Comparison of ENCODE assay signal across 22 cellular contexts in genomic region chr10:78806805-78807221, GRCh38.
A peak's percentile ranks its signal among the peaks of the same experiment; 100 is the strongest.
DNase-seq lines count a peak whose midpoint lies in the region; ATAC-seq and TF ChIP-seq lines count a peak whose summit lies in the region.
"Had no signal": no experiment of that assay in that cellular context is flagged by ENCODE, and none has a peak within 500 bp of the region (broad histone marks: within the 10 kb centered on the region; RNA-seq: fewer than 3 reads in every experiment).

No MANE protein-coding gene starts in this region.

- H3K4me1 ChIP-seq in HEK293 (ENCODE audit: control insufficient read depth, insufficient read depth, low read length) (peaks cover 7% of the 10 kb centered on the region; the same call in 1 of the 2 replicates), lower lobe of right lung (peaks cover 38% of the 10 kb centered on the region), uterus (peaks cover 12 to 27% of the 10 kb centered on the region in 2 donors)
- H3K4me1 ChIP-seq: foreskin keratinocyte had no signal

- ATAC-seq in activated T-helper 17 cell treated with anti-CD3 and anti-CD28 coated beads, Interleukin-2, amount 50 U/mL, for 72 hours (replicated peaks): no peak
- no peak for ATAC-seq in lower lobe of right lung
- no peak for ATAC-seq in activated naive CD8-positive, alpha-beta T cell treated with anti-CD3 and anti-CD28 coated beads, Interleukin-2, amount 50 U/mL, for 24 hours
- ATAC-seq: foreskin keratinocyte had no signal

- H3K4me3 ChIP-seq in HEK293 (ENCODE audit: low read depth, low read length) (no peak overlapping the region), lower lobe of right lung (no peak overlapping the region), uterus (no peak overlapping the region)
- H3K4me3 ChIP-seq: dorsolateral prefrontal cortex, testis had no signal

- TF ChIP-seq CTCF in HEK293 (tag by site-specific recombination; IDR thresholded peaks at IDR 0.05) (no peak), lower lobe of right lung (IDR thresholded peaks at IDR 0.05) (no peak), uterus (IDR thresholded peaks at IDR 0.05) (no peak)

- H3K36me3 Mint-ChIP-seq in activated T-helper 17 cell treated with anti-CD3 and anti-CD28 coated beads, Interleukin-2, amount 50 U/mL, for 72 hours (ENCODE audit: low read depth): no peaks in the 10 kb centered on the region
- no peaks in the 10 kb centered on the region for H3K36me3 Mint-ChIP-seq in activated naive CD8-positive, alpha-beta T cell treated with anti-CD3 and anti-CD28 coated beads, Interleukin-2, amount 50 U/mL, for 24 hours (ENCODE audit: low read depth)

- DNase-seq in lower lobe of right lung (no peak), uterus (peak in 1 of 2 donors; percentile 29), HPDE6-E6E7 (ENCODE audit: extremely low spot score) (no peak), NCI-H748 treated with DMSO at 0.1 percent for 48 hours (lab: John Stamatoyannopoulos, UW) (no peak)
- DNase-seq in activated naive CD8-positive, alpha-beta T cell treated with anti-CD3 and anti-CD28 coated beads, Interleukin-2, amount 50 U/mL, for 24 hours: no peak
- DNase-seq: activated CD4-positive, alpha-beta T cell treated with anti-CD3 and anti-CD28 coated beads for 4 hours; activated effector memory CD4-positive, alpha-beta T cell treated with Interleukin-2 at 50 U/mL for 16 hours; central memory CD4-positive, alpha-beta T cell; DND-41; dorsolateral prefrontal cortex; H7; midbrain; MM.1S; NCI-H1436; NCI-H526 treated with DMSO at 0.1 percent for 48 hours; SHP77 treated with DMSO at 0.1 percent for 48 hours; T-helper 1 cell; testis had no signal

- no peak overlapping the region for H3K4me3 Mint-ChIP-seq in activated T-helper 17 cell treated with anti-CD3 and anti-CD28 coated beads, Interleukin-2, amount 50 U/mL, for 72 hours
- H3K4me3 Mint-ChIP-seq in activated naive CD8-positive, alpha-beta T cell treated with anti-CD3 and anti-CD28 coated beads, Interleukin-2, amount 50 U/mL, for 24 hours: no peak overlapping the region

- H3K27me3 Mint-ChIP-seq in activated T-helper 17 cell treated with anti-CD3 and anti-CD28 coated beads, Interleukin-2, amount 50 U/mL, for 72 hours: peaks cover under 1% of the 10 kb centered on the region
- peaks cover 3% of the 10 kb centered on the region for H3K27me3 Mint-ChIP-seq in activated naive CD8-positive, alpha-beta T cell treated with anti-CD3 and anti-CD28 coated beads, Interleukin-2, amount 50 U/mL, for 24 hours

- intact Hi-C loops in lower lobe of right lung (cut with DNase I) (no loop called here), uterus (cut with DNase I; ENCODE audit: low total_unique reads) (no loop called here)

- CTCF ChIA-PET in HEK293 (lab: Yijun Ruan, JAX): interaction anchor here (0.7 kb wide), 1 partner anchor 226 kb away, joined by 4 read pairs; no protein-coding TSS in a partner anchor

- H3K9me3 Mint-ChIP-seq in activated T-helper 17 cell treated with anti-CD3 and anti-CD28 coated beads, Interleukin-2, amount 50 U/mL, for 72 hours: no peaks in the 10 kb centered on the region
- no peaks in the 10 kb centered on the region for H3K9me3 Mint-ChIP-seq in activated naive CD8-positive, alpha-beta T cell treated with anti-CD3 and anti-CD28 coated beads, Interleukin-2, amount 50 U/mL, for 24 hours

- H3K36me3 ChIP-seq in HEK293 (ENCODE audit: control insufficient read depth in 2 of 2, insufficient read depth in 1 of 2, low read length in 2 of 2) (no peaks in the 10 kb centered on the region), lower lobe of right lung (no peaks in the 10 kb centered on the region), uterus (no peaks in the 10 kb centered on the region)

- H3K27me3 ChIP-seq in lower lobe of right lung (ENCODE audit: low read depth): no peaks in the 10 kb centered on the region
- H3K27me3 ChIP-seq in uterus: no peaks in the 10 kb centered on the region
- H3K27me3 ChIP-seq: dorsolateral prefrontal cortex, testis had no signal

- H3K27ac Mint-ChIP-seq in activated T-helper 17 cell treated with anti-CD3 and anti-CD28 coated beads, Interleukin-2, amount 50 U/mL, for 72 hours: peak overlapping the region; percentile 12
- no peak overlapping the region for H3K27ac Mint-ChIP-seq in activated naive CD8-positive, alpha-beta T cell treated with anti-CD3 and anti-CD28 coated beads, Interleukin-2, amount 50 U/mL, for 24 hours

- no peak overlapping the region for H3K27ac ChIP-seq in HEK293 (ENCODE audit: extremely low read depth, low read depth, low read length)
- H3K27ac ChIP-seq in lower lobe of right lung: peak overlapping the region; percentile 2
- peak overlapping the region; percentile 87 to 88 for H3K27ac ChIP-seq in uterus
- H3K27ac ChIP-seq: dorsolateral prefrontal cortex, epithelial cell of prostate, foreskin keratinocyte had no signal

- H3K4me1 Mint-ChIP-seq in activated T-helper 17 cell treated with anti-CD3 and anti-CD28 coated beads, Interleukin-2, amount 50 U/mL, for 72 hours: no peaks in the 10 kb centered on the region
- H3K4me1 Mint-ChIP-seq in activated naive CD8-positive, alpha-beta T cell treated with anti-CD3 and anti-CD28 coated beads, Interleukin-2, amount 50 U/mL, for 24 hours: no peaks in the 10 kb centered on the region

- H3K9me3 ChIP-seq in HEK293 (ENCODE audit: control insufficient read depth, insufficient read depth, low read depth, low read length) (no peaks in the 10 kb centered on the region), lower lobe of right lung (no peaks in the 10 kb centered on the region), uterus (no peaks in the 10 kb centered on the region)
- H3K9me3 ChIP-seq: testis had no signal

- POLR2A ChIA-PET in HEK293 (lab: Yijun Ruan, JAX): no interaction called here

- TF ChIP-seq POLR2A in uterus (IDR thresholded peaks at IDR 0.05): no peak

TF ChIP-seq in HEK293, 187 proteins besides CTCF, POLR2A, EP300 and RAD21:
- TF ChIP-seq EGR2 (tag by site-specific recombination; IDR thresholded peaks at IDR 0.05; ENCODE audit: low read depth): peak; percentile 50; the same call in 1 of the 2 replicates
- no peak for TF ChIP-seq ZNF157 (tag by site-specific recombination; IDR thresholded peaks at IDR 0.05)
- TF ChIP-seq ZFHX2 (tag by site-specific recombination; conservative IDR thresholded peaks at IDR 0.05): peak; percentile 32; the same call in 1 of the 2 replicates
